Comparison of ENCODE assay signal across 8 cellular contexts in genomic region chr17:44899074-44899782, GRCh38. TPM values are rescaled to one million over a fixed set of nuclear protein-coding genes. Genes with fewer than 3 reads are reported as not detected.
DNase-seq lines count a peak whose midpoint lies in the region; ATAC-seq, FAIRE-seq and TF ChIP-seq lines count a peak whose summit lies in the region.

Gene EFTUD2 (minus strand): TSS chr17:44899445. CDS start chr17:44894521, 4,924 bp downstream.

- H3K36me3 Mint-ChIP-seq in activated CD4-positive, alpha-beta T cell treated with anti-CD3 and anti-CD28 coated beads, Interleukin-2, amount 10 ng/mL, durations not matched to agents 24 days and 14 days (ENCODE audit: low read depth), result peaks cover 17% of the 10 kb centered on the region

- no peaks in the 10 kb centered on the region for H3K9me3 Mint-ChIP-seq in activated CD4-positive, alpha-beta T cell treated with anti-CD3 and anti-CD28 coated beads, Interleukin-2, amount 10 ng/mL, durations not matched to agents 24 days and 14 days

- peak within 1 kb of the TSS; percentile 90 to 96 for H3K27ac ChIP-seq in coronary artery

- peaks cover 18% of the 10 kb centered on the region for H3K4me1 Mint-ChIP-seq in activated CD4-positive, alpha-beta T cell treated with anti-CD3 and anti-CD28 coated beads, Interleukin-2, amount 10 ng/mL, durations not matched to agents 24 days and 14 days

- H3K27ac Mint-ChIP-seq in activated CD4-positive, alpha-beta T cell treated with anti-CD3 and anti-CD28 coated beads, Interleukin-2, amount 10 ng/mL, durations not matched to agents 24 days and 14 days, result peak within 1 kb of the TSS; percentile 99

- peak; percentile 97 for FAIRE-seq in GM19239 (lab: Jason Lieb, UNC)

- TF ChIP-seq CTCF in AG09319 (IDR thresholded peaks at IDR 0.05; ENCODE audit: low read depth, low read length) (no peak), coronary artery (IDR thresholded peaks at IDR 0.05) (no peak)

- intact Hi-C loops in activated CD4-positive, alpha-beta T cell treated with anti-CD3 and anti-CD28 coated beads, Interleukin-2, amount 10 ng/mL, durations not matched to agents 24 days and 14 days (cut with micrococcal nuclease), result loop anchor here (2.0 kb wide), 1 partner anchor 48 kb away; the partner anchor contains the start of gene KIF18B
- intact Hi-C loops in left colon (cut with DNase I, micrococcal nuclease), result no loop called here

- DNase-seq in AG09319 (ENCODE audit: extremely low read depth, low read depth), result peak; percentile 64
- DNase-seq in GM19239 (ENCODE audit: insufficient read length, low spot score), result peak; percentile 88
- peak; percentile 96 for DNase-seq in NCI-H526 treated with DMSO at 0.1 percent for 48 hours (lab: John Stamatoyannopoulos, UW)
- peak; percentile 97 for DNase-seq in activated CD4-positive, alpha-beta T cell treated with anti-CD3 and anti-CD28 coated beads, Interleukin-2, amount 10 ng/mL, durations not matched to agents 24 days and 14 days
- DNase-seq in coronary artery (ENCODE audit: low spot score), result peak; percentile 92
- peak; percentile 92 to 96 for DNase-seq in left colon
- DNase-seq in stimulated activated CD4-positive, alpha-beta T cell treated with anti-CD3 and anti-CD28 coated beads, Interleukin-1b, Interleukin-23, amount 100 ng/mL, for 48 hours, result peak; percentile 90

- ATAC-seq in HG03457 (IDR thresholded peaks at IDR 0.05; ENCODE audit: unreplicated experiment) (peak; percentile 46), left colon (peak; percentile 93)

- H3K4me3 ChIP-seq in coronary artery, result peak within 1 kb of the TSS; percentile 83

- H3K27me3 Mint-ChIP-seq in activated CD4-positive, alpha-beta T cell treated with anti-CD3 and anti-CD28 coated beads, Interleukin-2, amount 10 ng/mL, durations not matched to agents 24 days and 14 days, result peaks cover 15% of the 10 kb centered on the region

- H3K4me3 Mint-ChIP-seq in activated CD4-positive, alpha-beta T cell treated with anti-CD3 and anti-CD28 coated beads, Interleukin-2, amount 10 ng/mL, durations not matched to agents 24 days and 14 days, result peak within 1 kb of the TSS; percentile 88

RNA-seq across cellular contexts. Expression of gene EFTUD2, which starts in this region (rescaled TPM):
- 244 and 262 TPM in 2 replicates for total RNA-seq in activated CD4-positive, alpha-beta T cell treated with anti-CD3 and anti-CD28 coated beads, Interleukin-2, amount 10 ng/mL, durations not matched to agents 24 days and 14 days
- total RNA-seq in left colon, result 10 to 100 TPM; 72.6 to 77.5 TPM

Comparison
In these comparisons a context has a peak if more than half of its experiments do, and no peak if none do; other contexts are left out.
1. Peak in every context shown above with its lines: DNase-seq, ATAC-seq, H3K4me3 ChIP-seq and H3K27ac ChIP-seq.